In the genomic region with DNA sequence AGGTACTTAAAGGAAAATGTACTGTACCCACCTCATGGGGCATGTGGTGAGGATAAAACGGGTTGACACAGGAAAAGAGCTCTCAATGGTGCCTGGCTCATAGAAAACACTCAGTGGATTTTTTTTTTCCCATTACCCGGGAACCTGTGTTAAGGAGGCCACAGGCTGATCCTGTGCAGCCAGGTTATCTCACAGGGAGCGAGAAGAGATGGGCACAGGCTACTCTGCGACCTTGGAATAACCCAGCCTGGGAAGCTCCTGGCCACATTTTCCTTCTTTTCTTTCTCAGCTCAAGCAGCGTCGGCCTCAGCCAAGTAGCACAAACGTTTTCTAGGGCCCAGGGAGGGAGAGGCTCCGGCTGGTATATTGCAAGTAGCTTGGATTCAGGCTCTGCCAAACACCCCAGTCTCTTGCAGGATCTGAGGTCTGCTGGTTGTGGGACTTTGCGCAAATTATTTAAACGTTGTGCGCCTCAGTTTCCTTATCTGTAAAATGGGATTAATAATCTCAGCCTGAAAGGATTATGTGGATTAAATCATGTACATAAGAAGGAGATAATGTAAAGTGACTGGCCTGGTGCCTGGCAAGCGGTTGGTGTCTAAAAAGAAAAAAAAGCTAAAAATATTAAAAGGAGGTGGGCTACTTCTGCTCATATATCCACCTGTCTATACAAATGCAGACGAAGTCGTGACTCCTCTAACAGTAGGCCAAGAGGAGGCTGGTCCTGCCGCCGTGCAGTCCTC, we compare ENCODE assay signal across 7 cellular contexts. TPM values are rescaled to one million over a fixed set of nuclear protein-coding genes. Genes with fewer than 3 reads are reported as not detected.
DNase-seq lines count a peak whose midpoint lies in the region; ATAC-seq and TF ChIP-seq lines count a peak whose summit lies in the region.

No MANE protein-coding gene starts in this region.

- H3K4me1 ChIP-seq in HEK293 (ENCODE audit: control insufficient read depth, insufficient read depth, low read length) = peaks cover 54% of the 10 kb centered on the region
- peaks cover 15% of the 10 kb centered on the region for H3K4me1 ChIP-seq in ovary (ENCODE audit: insufficient read depth)

- no peak for TF ChIP-seq CTCF in HEK293 (tag by site-specific recombination; IDR thresholded peaks at IDR 0.05)
- TF ChIP-seq CTCF in ovary (IDR thresholded peaks at IDR 0.05) = no peak

- H3K27me3 Mint-ChIP-seq in T-helper 17 cell = no peaks in the 10 kb centered on the region

- H3K36me3 ChIP-seq in HEK293 (ENCODE audit: control insufficient read depth in 2 of 2, insufficient read depth in 1 of 2, low read length in 2 of 2) = peaks cover 4 to 6% of the 10 kb centered on the region in 2 experiments; a peak in 2 of 3 replicates
- H3K36me3 ChIP-seq in ovary = no peaks in the 10 kb centered on the region

- no peaks in the 10 kb centered on the region for H3K27me3 ChIP-seq in ovary

- TF ChIP-seq POLR2A in ovary (IDR thresholded peaks at IDR 0.05) = no peak

- 29 to 34% (median 31%) methylated on average over 16 of the region's 16 CpGs for WGBS in ovary, 3 donors

- peaks cover 2% of the 10 kb centered on the region for H3K36me3 Mint-ChIP-seq in T-helper 17 cell (ENCODE audit: low read depth)

- H3K9me3 ChIP-seq in HEK293 (ENCODE audit: control insufficient read depth, insufficient read depth, low read depth, low read length) (no peaks in the 10 kb centered on the region), T-helper 17 cell (ENCODE audit: control insufficient read depth, low read length, poor library complexity, severe bottlenecking) (no peaks in the 10 kb centered on the region), ovary (no peaks in the 10 kb centered on the region)

- H3K4me3 ChIP-seq in HEK293 (ENCODE audit: low read depth, low read length) (peak overlapping the region; percentile 75), ovary (peak overlapping the region; percentile 94)

- ATAC-seq in T-helper 17 cell (no peak), HG03442 (IDR thresholded peaks at IDR 0.05; ENCODE audit: unreplicated experiment) (no peak), HG03565 (IDR thresholded peaks at IDR 0.05; ENCODE audit: unreplicated experiment) (no peak)

- DNase-seq in T-helper 17 cell = no peak
- DNase-seq in fibroblast of gingiva (ENCODE audit: low read depth) = peak; percentile 20
- DNase-seq in ovary = peak in 1 of 5 donors; percentile 25
- DNase-seq in NCI-H2029 (lab: John Stamatoyannopoulos, UW) = no peak

- H3K4me1 Mint-ChIP-seq in T-helper 17 cell = peaks cover 46% of the 10 kb centered on the region

- H3K27ac Mint-ChIP-seq in T-helper 17 cell = peak overlapping the region; percentile 95

- CTCF ChIA-PET in HEK293 (lab: Yijun Ruan, JAX) = interaction anchor here (0.6 to 1.4 kb wide), 4 partner anchors 62 to 153 kb away, joined by 3 to 8 read pairs (median 3); a partner anchor contains a TSS

- H3K27ac ChIP-seq in HEK293 (ENCODE audit: extremely low read depth, low read depth, low read length) (peak overlapping the region; percentile 96), ovary (peak overlapping the region; percentile 88 to 97)

- POLR2A ChIA-PET in HEK293 (lab: Yijun Ruan, JAX) = interaction anchor here (0.6 to 3.0 kb wide), 5 partner anchors 62 to 603 kb away, joined by 3 to 16 read pairs (median 3); a partner anchor contains a TSS

- H3K4me3 Mint-ChIP-seq in T-helper 17 cell = peak overlapping the region; percentile 92

- intact Hi-C loops in ovary (cut with DNase I) = loop anchor here in 1 of 4 donors (10.0 kb wide), 1 partner anchor 156 kb away; a partner anchor contains a TSS

- TF ChIP-seq EP300 in ovary (IDR thresholded peaks at IDR 0.05) = no peak

TF ChIP-seq in HEK293, 187 proteins besides CTCF, POLR2A, EP300 and RAD21:
- TF ChIP-seq SP7 (tag by site-specific recombination; IDR thresholded peaks at IDR 0.05) (0 out of 2 replicates have a peak, but pooled peaks have one; percentile 37), ZNF624 (tag by site-specific recombination; IDR thresholded peaks at IDR 0.05) (no peak), ZBTB20 (tag by site-specific recombination; IDR thresholded peaks at IDR 0.05) (peak; percentile 96), ZBTB21 (tag by site-specific recombination; IDR thresholded peaks at IDR 0.05) (no peak), ZXDB (tag by site-specific recombination; IDR thresholded peaks at IDR 0.05) (0 out of 2 replicates have a peak, but pooled peaks have one; percentile 33), ZNF664 (tag by site-specific recombination; IDR thresholded peaks at IDR 0.05) (peak; percentile 42; the same call in 1 of the 2 replicates)
- TF ChIP-seq, protein P1, sequence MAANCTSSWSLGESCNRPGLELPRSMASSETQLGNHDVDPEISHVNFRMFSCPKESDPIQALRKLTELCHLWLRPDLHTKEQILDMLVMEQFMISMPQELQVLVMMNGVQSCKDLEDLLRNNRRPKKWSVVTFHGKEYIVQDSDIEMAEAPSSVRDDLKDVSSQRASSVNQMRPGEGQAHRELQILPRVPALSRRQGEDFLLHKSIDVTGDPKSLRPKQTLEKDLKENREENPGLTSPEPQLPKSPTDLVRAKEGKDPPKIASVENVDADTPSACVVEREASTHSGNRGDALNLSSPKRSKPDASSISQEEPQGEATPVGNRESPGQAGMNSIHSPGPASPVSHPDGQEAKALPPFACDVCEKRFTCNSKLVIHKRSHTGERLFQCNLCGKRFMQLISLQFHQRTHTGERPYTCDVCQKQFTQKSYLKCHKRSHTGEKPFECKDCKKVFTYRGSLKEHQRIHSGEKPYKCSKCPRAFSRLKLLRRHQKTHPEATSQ (tag by site-specific recombination; IDR thresholded peaks at IDR 0.05) = no peak
- TF ChIP-seq, protein P2, sequence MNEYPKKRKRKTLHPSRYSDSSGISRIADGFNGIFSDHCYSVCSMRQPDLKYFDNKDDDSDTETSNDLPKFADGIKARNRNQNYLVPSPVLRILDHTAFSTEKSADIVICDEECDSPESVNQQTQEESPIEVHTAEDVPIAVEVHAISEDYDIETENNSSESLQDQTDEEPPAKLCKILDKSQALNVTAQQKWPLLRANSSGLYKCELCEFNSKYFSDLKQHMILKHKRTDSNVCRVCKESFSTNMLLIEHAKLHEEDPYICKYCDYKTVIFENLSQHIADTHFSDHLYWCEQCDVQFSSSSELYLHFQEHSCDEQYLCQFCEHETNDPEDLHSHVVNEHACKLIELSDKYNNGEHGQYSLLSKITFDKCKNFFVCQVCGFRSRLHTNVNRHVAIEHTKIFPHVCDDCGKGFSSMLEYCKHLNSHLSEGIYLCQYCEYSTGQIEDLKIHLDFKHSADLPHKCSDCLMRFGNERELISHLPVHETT (tag by site-specific recombination; IDR thresholded peaks at IDR 0.05) = 0 out of 2 replicates have a peak, but pooled peaks have one; percentile 34

RNA-seq across cellular contexts. Expression of a gene that starts 2.1 kb away (rescaled TPM):
- total RNA-seq in T-helper 17 cell (100 to 1,000 TPM; 133 to 260 TPM), ovary (10 to 100 TPM; 17.9 to 38.6 (median 35.1) TPM)
- 10 to 100 TPM in 1 of 2 donors, 1 to 10 TPM in 1; 6.2 to 33.7 TPM for polyA plus RNA-seq in ovary

RNA-seq across cellular contexts. Expression of a gene that starts 13.8 kb away (rescaled TPM):
- 10 to 100 TPM in 1 of 2 donors, 1 to 10 TPM in 1; 6.0 to 12.7 TPM for total RNA-seq in T-helper 17 cell
- 10 to 100 TPM; 20.0 to 37.2 (median 24.8) TPM for total RNA-seq in ovary
- polyA plus RNA-seq in ovary = 10 to 100 TPM in 1 of 2 donors, 1 to 10 TPM in 1; 2.2 to 25.6 TPM

RNA-seq across cellular contexts. Expression of a gene that starts 32.6 kb away (rescaled TPM):
- total RNA-seq in T-helper 17 cell (100 to 1,000 TPM; 159 to 186 TPM), ovary (10 to 100 TPM; 25.3 to 66.5 (median 39.5) TPM)
- 10 to 100 TPM; 25.8 to 29.1 TPM for polyA plus RNA-seq in ovary
